12 cellular contexts compared by ENCODE assay signal in the genomic region with DNA sequence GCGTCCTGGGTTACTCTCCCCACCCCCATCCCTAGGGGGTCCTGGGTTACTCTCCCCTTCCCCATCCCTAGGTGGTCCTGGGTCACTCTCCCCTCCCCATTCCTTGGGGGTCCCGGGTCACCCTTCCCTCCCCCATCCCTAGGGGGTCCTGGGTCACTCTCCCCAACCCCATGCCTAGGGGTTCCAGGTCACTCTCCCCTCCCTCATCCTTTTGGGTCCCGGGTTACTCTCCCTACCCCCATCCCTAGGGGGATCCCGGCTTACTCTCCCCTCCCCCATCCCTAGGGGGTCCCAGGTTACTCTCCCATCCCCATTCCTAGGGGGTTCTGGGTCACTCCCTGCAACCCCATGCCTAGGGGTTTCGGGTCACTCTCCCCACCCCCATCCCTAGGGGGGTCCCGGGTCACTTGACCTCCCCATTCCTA. TPM values are rescaled to one million over a fixed set of nuclear protein-coding genes. Genes with fewer than 3 reads are reported as not detected.
A peak's percentile ranks its signal among the peaks of the same experiment; 100 is the strongest.
DNase-seq lines count a peak whose midpoint lies in the region; ATAC-seq and TF ChIP-seq lines count a peak whose summit lies in the region.
"Had no signal": no experiment of that assay in that cellular context is flagged by ENCODE, and none has a peak within 500 bp of the region (broad histone marks: within the 10 kb centered on the region; RNA-seq: fewer than 3 reads in every experiment).

No MANE protein-coding gene starts in this region.

- no peak overlapping the region for H3K27ac Mint-ChIP-seq in CD4-positive, alpha-beta T cell
- H3K27ac Mint-ChIP-seq in chondrocyte (ENCODE audit: unreplicated experiment), result no peak overlapping the region
- H3K27ac Mint-ChIP-seq in nephron, result no peak overlapping the region
- H3K27ac Mint-ChIP-seq: activated naive CD4-positive, alpha-beta T cell treated with anti-CD3 and anti-CD28 coated beads, Interleukin-2, amount 50 U/mL, for 24 hours had no signal

- peaks cover 16% of the 10 kb centered on the region for H3K9me3 Mint-ChIP-seq in CD4-positive, alpha-beta T cell
- peaks cover 14% of the 10 kb centered on the region for H3K9me3 Mint-ChIP-seq in chondrocyte (ENCODE audit: low read depth)
- peaks cover 34% of the 10 kb centered on the region for H3K9me3 Mint-ChIP-seq in nephron

- no peaks in the 10 kb centered on the region for H3K27me3 ChIP-seq in CD4-positive, alpha-beta T cell (ENCODE audit: control insufficient read depth, insufficient read depth, low read length)
- H3K27me3 ChIP-seq in HUES6 (ENCODE audit: control insufficient read depth, insufficient read depth, low read length), result no peaks in the 10 kb centered on the region
- H3K27me3 ChIP-seq: gastrocnemius medialis had no signal

- no peak for TF ChIP-seq CTCF in CD4-positive, alpha-beta T cell (IDR thresholded peaks at IDR 0.05)
- TF ChIP-seq CTCF in chondrocyte (IDR thresholded peaks at IDR 0.05) (no peak), nephron (IDR thresholded peaks at IDR 0.05; ENCODE audit: unreplicated experiment in 3 of 3) (no peak)

- POLR2A ChIA-PET in CD4-positive, alpha-beta T cell (lab: Charles Lee), result no interaction called here

- no peak for ATAC-seq in CD4-positive, alpha-beta T cell (ENCODE audit: poor library complexity)
- ATAC-seq: gastrocnemius medialis had no signal

- no peaks in the 10 kb centered on the region for H3K27me3 Mint-ChIP-seq in CD4-positive, alpha-beta T cell
- H3K27me3 Mint-ChIP-seq in chondrocyte (ENCODE audit: low read depth) (peaks cover 2% of the 10 kb centered on the region), nephron (ENCODE audit: low read depth) (no peaks in the 10 kb centered on the region)
- H3K27me3 Mint-ChIP-seq: activated naive CD4-positive, alpha-beta T cell treated with anti-CD3 and anti-CD28 coated beads, Interleukin-2, amount 50 U/mL, for 24 hours had no signal

- CTCF ChIA-PET in CD4-positive, alpha-beta T cell (lab: Charles Lee), result no interaction called here

- intact Hi-C loops in CD4-positive, alpha-beta T cell (cut with DNase I, micrococcal nuclease), result loop anchor here (2.0 to 5.0 kb wide), 5 partner anchors 58 to 1241 kb away; a partner anchor contains a TSS

- peak overlapping the region; percentile 94 for H3K4me3 ChIP-seq in HUES6 (ENCODE audit: low read depth, low read length)

- no peak overlapping the region for H3K27ac ChIP-seq in CD4-positive, alpha-beta T cell (ENCODE audit: low read depth, low read length)
- H3K27ac ChIP-seq in HUES6 (ENCODE audit: low read depth, low read length), result no peak overlapping the region

- no peaks in the 10 kb centered on the region for H3K4me1 ChIP-seq in HUES6 (ENCODE audit: control insufficient read depth, insufficient read depth, low read length)

- no peaks in the 10 kb centered on the region for H3K9me3 ChIP-seq in CD4-positive, alpha-beta T cell (ENCODE audit: control insufficient read depth, low read length)
- H3K9me3 ChIP-seq in HUES6 (ENCODE audit: control insufficient read depth, insufficient read depth, low read depth, low read length), result peaks cover 30% of the 10 kb centered on the region
- H3K9me3 ChIP-seq: gastrocnemius medialis had no signal

- H3K36me3 Mint-ChIP-seq in CD4-positive, alpha-beta T cell (ENCODE audit: low read depth), result peaks cover 47% of the 10 kb centered on the region
- H3K36me3 Mint-ChIP-seq in chondrocyte (ENCODE audit: low read depth), result peaks cover 15% of the 10 kb centered on the region
- peaks cover 40% of the 10 kb centered on the region for H3K36me3 Mint-ChIP-seq in nephron (ENCODE audit: low read depth)

- DNase-seq in CD4-positive, alpha-beta T cell, result peak in 1 of 10 experiments; percentile 32
- DNase-seq in chondrocyte (ENCODE audit: low spot score), result peak; percentile 49
- DNase-seq in LoVo (ENCODE audit: low spot score), result no peak
- no peak for DNase-seq in inferior parietal cortex (ENCODE audit: extremely low spot score)
- no peak for DNase-seq in AG08396 (ENCODE audit: low spot score)
- DNase-seq in NK-92 (lab: John Stamatoyannopoulos, UW; ENCODE audit: unreplicated experiment), result no peak
- DNase-seq: SHP77; stimulated activated naive CD4-positive, alpha-beta T cell had no signal

- H3K4me1 Mint-ChIP-seq in CD4-positive, alpha-beta T cell (ENCODE audit: low read depth), result peaks cover 27% of the 10 kb centered on the region
- H3K4me1 Mint-ChIP-seq in chondrocyte (ENCODE audit: low read depth), result peaks cover 6% of the 10 kb centered on the region
- no peaks in the 10 kb centered on the region for H3K4me1 Mint-ChIP-seq in nephron

- H3K9ac ChIP-seq in HUES6 (ENCODE audit: low read length), result no peak overlapping the region

- peak overlapping the region; percentile 25 for H3K4me3 Mint-ChIP-seq in CD4-positive, alpha-beta T cell
- H3K4me3 Mint-ChIP-seq in chondrocyte (ENCODE audit: unreplicated experiment) (no peak overlapping the region), nephron (peak overlapping the region in 2 of 3 experiments; percentile 86 to 89)

- H3K36me3 ChIP-seq in HUES6 (ENCODE audit: control insufficient read depth, insufficient read depth, low read length), result peaks cover 26% of the 10 kb centered on the region
- H3K36me3 ChIP-seq: gastrocnemius medialis had no signal

RNA-seq across cellular contexts. Expression of a gene that starts 1.4 kb away (rescaled TPM):
- 10 to 100 TPM; 34.6 to 39.3 TPM for total RNA-seq in CD4-positive, alpha-beta T cell
- 19.6 to 29.0 TPM (median 20.2 TPM) in 3 replicates for total RNA-seq in chondrocyte

RNA-seq across cellular contexts. Expression of a gene that starts 59.4 kb away (rescaled TPM):
- 100 to 1,000 TPM; 338 to 340 TPM for total RNA-seq in CD4-positive, alpha-beta T cell
- 270 to 332 TPM (median 327 TPM) in 3 replicates for total RNA-seq in chondrocyte
